9 cellular contexts compared by ENCODE assay signal in genomic region chr5:93915142-93915553, GRCh38.
DNase-seq lines count a peak whose midpoint lies in the region; ATAC-seq and TF ChIP-seq lines count a peak whose summit lies in the region.
"Had no signal": no experiment of that assay in that cellular context is flagged by ENCODE, and none has a peak within 500 bp of the region (broad histone marks: within the 10 kb centered on the region; RNA-seq: fewer than 3 reads in every experiment).

No MANE protein-coding gene starts in this region.

- no peaks in the 10 kb centered on the region for H3K27me3 Mint-ChIP-seq in activated naive CD8-positive, alpha-beta T cell treated with anti-CD3 and anti-CD28 coated beads, Interleukin-2, amount 50 U/mL, for 24 hours
- H3K27me3 Mint-ChIP-seq in activated naive CD8-positive, alpha-beta T cell treated with anti-CD3 and anti-CD28 coated beads for 36 hours, result no peaks in the 10 kb centered on the region
- H3K27me3 Mint-ChIP-seq: dendritic cell treated with granulocyte-macrophage colony-stimulating factor and Interleukin-4, amounts not matched to agents 40 ng/mL and 50 ng/mL, for 4 days had no signal

- intact Hi-C loops in esophagus muscularis mucosa (cut with DNase I), result loop anchor here (10.0 kb wide), 1 partner anchor 330 kb away; the partner anchor contains the start of genes NR2F1 and NR2F1-AS1
- intact Hi-C loops in prostate gland (cut with DNase I), result no loop called here

- TF ChIP-seq CTCF in Peyer's patch (IDR thresholded peaks at IDR 0.05), result peak in 4 of 6 experiments; percentile 50 to 74 (median 66)
- TF ChIP-seq CTCF in esophagus muscularis mucosa (IDR thresholded peaks at IDR 0.05), result peak; percentile 42 to 50 (median 45)
- peak in 3 of 4 experiments; percentile 50 to 54 (median 51) for TF ChIP-seq CTCF in prostate gland (IDR thresholded peaks at IDR 0.05)

- no peaks in the 10 kb centered on the region for H3K27me3 ChIP-seq in Peyer's patch
- H3K27me3 ChIP-seq in esophagus muscularis mucosa, result no peaks in the 10 kb centered on the region
- no peaks in the 10 kb centered on the region for H3K27me3 ChIP-seq in prostate gland (replicated peaks; ENCODE audit: insufficient read depth)

- H3K9me3 ChIP-seq in Peyer's patch (no peaks in the 10 kb centered on the region), esophagus muscularis mucosa (no peaks in the 10 kb centered on the region), prostate gland (no peaks in the 10 kb centered on the region)

- H3K36me3 ChIP-seq in Peyer's patch (no peaks in the 10 kb centered on the region), esophagus muscularis mucosa (no peaks in the 10 kb centered on the region), prostate gland (no peaks in the 10 kb centered on the region)

- no peak overlapping the region for H3K27ac ChIP-seq in Peyer's patch
- H3K27ac ChIP-seq in esophagus muscularis mucosa (replicated peaks in 1 of 4), result no peak overlapping the region
- H3K27ac ChIP-seq in prostate gland, result no peak overlapping the region

- no peaks in the 10 kb centered on the region for H3K4me1 ChIP-seq in Peyer's patch
- no peaks in the 10 kb centered on the region for H3K4me1 ChIP-seq in esophagus muscularis mucosa
- no peaks in the 10 kb centered on the region for H3K4me1 ChIP-seq in prostate gland (replicated peaks)

- ATAC-seq in activated naive CD8-positive, alpha-beta T cell treated with anti-CD3 and anti-CD28 coated beads, Interleukin-2, amount 50 U/mL, for 24 hours, result peak; percentile 72
- ATAC-seq in HG02798 (IDR thresholded peaks at IDR 0.05; ENCODE audit: poor library complexity, unreplicated experiment) (peak; percentile 66), HG03139 (IDR thresholded peaks at IDR 0.05; ENCODE audit: unreplicated experiment) (no peak)

- H3K4me1 Mint-ChIP-seq in activated naive CD8-positive, alpha-beta T cell treated with anti-CD3 and anti-CD28 coated beads, Interleukin-2, amount 50 U/mL, for 24 hours, result no peaks in the 10 kb centered on the region
- H3K4me1 Mint-ChIP-seq in activated naive CD8-positive, alpha-beta T cell treated with anti-CD3 and anti-CD28 coated beads for 36 hours, result no peaks in the 10 kb centered on the region

- no peak for DNase-seq in activated naive CD8-positive, alpha-beta T cell treated with anti-CD3 and anti-CD28 coated beads, Interleukin-2, amount 50 U/mL, for 24 hours
- no peak for DNase-seq in activated naive CD8-positive, alpha-beta T cell treated with anti-CD3 and anti-CD28 coated beads for 36 hours
- DNase-seq in Peyer's patch, result no peak
- no peak for DNase-seq in esophagus muscularis mucosa (ENCODE audit: extremely low spot score)
- no peak for DNase-seq in prostate gland (ENCODE audit: low spot score)
- no peak for DNase-seq in GOT3 (lab: John Stamatoyannopoulos, UW)

- H3K4me3 ChIP-seq in Peyer's patch (no peak overlapping the region), esophagus muscularis mucosa (no peak overlapping the region), prostate gland (no peak overlapping the region)

- no peaks in the 10 kb centered on the region for H3K36me3 Mint-ChIP-seq in activated naive CD8-positive, alpha-beta T cell treated with anti-CD3 and anti-CD28 coated beads, Interleukin-2, amount 50 U/mL, for 24 hours (ENCODE audit: low read depth)
- H3K36me3 Mint-ChIP-seq in activated naive CD8-positive, alpha-beta T cell treated with anti-CD3 and anti-CD28 coated beads for 36 hours, result no peaks in the 10 kb centered on the region

- no peak overlapping the region for H3K4me3 Mint-ChIP-seq in activated naive CD8-positive, alpha-beta T cell treated with anti-CD3 and anti-CD28 coated beads, Interleukin-2, amount 50 U/mL, for 24 hours
- H3K4me3 Mint-ChIP-seq in activated naive CD8-positive, alpha-beta T cell treated with anti-CD3 and anti-CD28 coated beads for 36 hours, result no peak overlapping the region
- H3K4me3 Mint-ChIP-seq: dendritic cell treated with granulocyte-macrophage colony-stimulating factor and Interleukin-4, amounts not matched to agents 40 ng/mL and 50 ng/mL, for 4 days had no signal

- TF ChIP-seq POLR2A in Peyer's patch (IDR thresholded peaks at IDR 0.05) (no peak), esophagus muscularis mucosa (IDR thresholded peaks at IDR 0.05; ENCODE audit: low read depth) (no peak), prostate gland (IDR thresholded peaks at IDR 0.05) (no peak)

- no peak overlapping the region for H3K27ac Mint-ChIP-seq in activated naive CD8-positive, alpha-beta T cell treated with anti-CD3 and anti-CD28 coated beads, Interleukin-2, amount 50 U/mL, for 24 hours
- H3K27ac Mint-ChIP-seq in activated naive CD8-positive, alpha-beta T cell treated with anti-CD3 and anti-CD28 coated beads for 36 hours, result no peak overlapping the region
- H3K27ac Mint-ChIP-seq: dendritic cell treated with granulocyte-macrophage colony-stimulating factor and Interleukin-4, amounts not matched to agents 40 ng/mL and 50 ng/mL, for 4 days had no signal

- TF ChIP-seq EP300 in esophagus muscularis mucosa (IDR thresholded peaks at IDR 0.05), result no peak

- no peaks in the 10 kb centered on the region for H3K9me3 Mint-ChIP-seq in activated naive CD8-positive, alpha-beta T cell treated with anti-CD3 and anti-CD28 coated beads, Interleukin-2, amount 50 U/mL, for 24 hours
- H3K9me3 Mint-ChIP-seq in activated naive CD8-positive, alpha-beta T cell treated with anti-CD3 and anti-CD28 coated beads for 36 hours, result no peaks in the 10 kb centered on the region
- H3K9me3 Mint-ChIP-seq: dendritic cell treated with granulocyte-macrophage colony-stimulating factor and Interleukin-4, amounts not matched to agents 40 ng/mL and 50 ng/mL, for 4 days had no signal
